In genomic region chr1:3674100-3675094, GRCh38 we compare ENCODE assay signal across 1 cellular context.
TF ChIP-seq lines count a peak whose summit lies in the region.

No MANE protein-coding gene starts in this region.

TF ChIP-seq in GM23338, 12 proteins besides CTCF, POLR2A, EP300 and RAD21 (continued from another document):
- no peak for TF ChIP-seq ZNF462 (CRISPR knock-in tag; IDR thresholded peaks at IDR 0.05)
- TF ChIP-seq, protein P1, sequence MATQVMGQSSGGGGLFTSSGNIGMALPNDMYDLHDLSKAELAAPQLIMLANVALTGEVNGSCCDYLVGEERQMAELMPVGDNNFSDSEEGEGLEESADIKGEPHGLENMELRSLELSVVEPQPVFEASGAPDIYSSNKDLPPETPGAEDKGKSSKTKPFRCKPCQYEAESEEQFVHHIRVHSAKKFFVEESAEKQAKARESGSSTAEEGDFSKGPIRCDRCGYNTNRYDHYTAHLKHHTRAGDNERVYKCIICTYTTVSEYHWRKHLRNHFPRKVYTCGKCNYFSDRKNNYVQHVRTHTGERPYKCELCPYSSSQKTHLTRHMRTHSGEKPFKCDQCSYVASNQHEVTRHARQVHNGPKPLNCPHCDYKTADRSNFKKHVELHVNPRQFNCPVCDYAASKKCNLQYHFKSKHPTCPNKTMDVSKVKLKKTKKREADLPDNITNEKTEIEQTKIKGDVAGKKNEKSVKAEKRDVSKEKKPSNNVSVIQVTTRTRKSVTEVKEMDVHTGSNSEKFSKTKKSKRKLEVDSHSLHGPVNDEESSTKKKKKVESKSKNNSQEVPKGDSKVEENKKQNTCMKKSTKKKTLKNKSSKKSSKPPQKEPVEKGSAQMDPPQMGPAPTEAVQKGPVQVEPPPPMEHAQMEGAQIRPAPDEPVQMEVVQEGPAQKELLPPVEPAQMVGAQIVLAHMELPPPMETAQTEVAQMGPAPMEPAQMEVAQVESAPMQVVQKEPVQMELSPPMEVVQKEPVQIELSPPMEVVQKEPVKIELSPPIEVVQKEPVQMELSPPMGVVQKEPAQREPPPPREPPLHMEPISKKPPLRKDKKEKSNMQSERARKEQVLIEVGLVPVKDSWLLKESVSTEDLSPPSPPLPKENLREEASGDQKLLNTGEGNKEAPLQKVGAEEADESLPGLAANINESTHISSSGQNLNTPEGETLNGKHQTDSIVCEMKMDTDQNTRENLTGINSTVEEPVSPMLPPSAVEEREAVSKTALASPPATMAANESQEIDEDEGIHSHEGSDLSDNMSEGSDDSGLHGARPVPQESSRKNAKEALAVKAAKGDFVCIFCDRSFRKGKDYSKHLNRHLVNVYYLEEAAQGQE (IDR thresholded peaks at IDR 0.05; ENCODE audit: unreplicated experiment): no peak
- TF ChIP-seq ETS1 (IDR thresholded peaks at IDR 0.05): no peak
- TF ChIP-seq POLR2AphosphoS5 (IDR thresholded peaks at IDR 0.05; ENCODE audit: low read depth): 0 out of 2 replicates have a peak, but pooled peaks have one; percentile 13
TF ChIP-seq in GM23338: peak in this region for 1.
